Comparison of ENCODE assay signal across 12 cellular contexts in the genomic region with DNA sequence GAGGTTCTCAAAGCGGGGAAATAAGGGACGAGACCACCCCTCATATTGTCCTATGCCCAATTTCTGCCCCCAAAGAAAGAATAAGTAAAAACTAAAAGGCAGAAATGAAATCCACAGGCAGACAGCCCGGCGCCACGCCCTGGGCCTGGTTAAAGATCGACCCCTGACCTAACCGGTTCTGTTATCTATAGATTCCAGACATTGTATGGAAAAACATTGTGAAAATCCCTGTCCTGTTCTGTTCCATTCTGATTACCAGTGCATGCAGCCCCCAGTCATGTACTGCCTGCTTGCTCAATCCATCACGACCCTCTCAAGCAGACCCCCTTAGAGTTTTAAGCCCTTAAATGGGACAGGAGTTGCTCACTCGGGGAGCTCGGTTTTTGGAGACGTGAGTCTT. TPM values are rescaled to one million over a fixed set of nuclear protein-coding genes. Genes with fewer than 3 reads are reported as not detected.
"Had no signal": no experiment of that assay in that cellular context is flagged by ENCODE, and none has a peak within 500 bp of the region (broad histone marks: within the 10 kb centered on the region; RNA-seq: fewer than 3 reads in every experiment).

No MANE protein-coding gene starts in this region.

RNA-seq across cellular contexts. Expression of gene CRYGD, which starts 6.9 kb away (rescaled TPM):
- total RNA-seq: OCI-LY7, PC-3, PC-9, Peyer's patch, Right ventricle myocardium inferior, Right ventricle myocardium superior, RPMI7951, SJCRH30, SJSA1, SK-MEL-5, T-cell had no signal
- polyA plus RNA-seq: SK-N-SH had no signal

RNA-seq across cellular contexts. Expression of gene CRYGC, which starts 12.2 kb away (rescaled TPM):
- total RNA-seq: OCI-LY7, PC-3, PC-9, Peyer's patch, Right ventricle myocardium inferior, Right ventricle myocardium superior, RPMI7951, SJCRH30, SJSA1, SK-MEL-5, T-cell had no signal

RNA-seq across cellular contexts. Expression of gene CRYGB, which starts 28.6 kb away (rescaled TPM):
- total RNA-seq: OCI-LY7, PC-3, PC-9, Peyer's patch, Right ventricle myocardium inferior, Right ventricle myocardium superior, RPMI7951, SJCRH30, SJSA1, SK-MEL-5, T-cell had no signal
- polyA plus RNA-seq: SK-N-SH had no signal

RNA-seq across cellular contexts. Expression of gene CRYGA, which starts 46.0 kb away (rescaled TPM):
- total RNA-seq: OCI-LY7, PC-3, PC-9, Peyer's patch, Right ventricle myocardium inferior, Right ventricle myocardium superior, RPMI7951, SJCRH30, SJSA1, SK-MEL-5, T-cell had no signal
- polyA plus RNA-seq: SK-N-SH had no signal
